12 cellular contexts compared by ENCODE assay signal in the genomic region with DNA sequence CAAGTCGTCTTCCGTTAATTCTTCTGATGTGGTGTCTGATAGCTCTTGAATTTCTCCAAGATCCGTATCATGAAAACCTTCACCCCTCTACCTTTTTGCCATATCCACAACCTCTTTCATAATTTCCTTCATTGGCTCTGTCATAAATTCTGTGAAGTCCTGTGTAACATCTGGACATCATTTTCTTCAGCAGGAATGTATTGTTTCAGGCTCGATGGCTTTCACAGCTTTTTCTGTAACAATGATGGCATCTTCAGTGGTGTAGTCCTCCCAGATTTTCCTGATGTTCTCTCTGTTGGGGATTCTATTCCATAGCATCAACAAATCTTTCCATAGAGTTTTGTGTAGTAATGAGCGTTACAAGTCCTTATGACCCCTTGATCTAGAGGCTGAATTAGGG.
A peak's percentile ranks its signal among the peaks of the same experiment; 100 is the strongest.
DNase-seq lines count a peak whose midpoint lies in the region; ATAC-seq and TF ChIP-seq lines count a peak whose summit lies in the region.
"Had no signal": no experiment of that assay in that cellular context is flagged by ENCODE, and none has a peak within 500 bp of the region (broad histone marks: within the 10 kb centered on the region; RNA-seq: fewer than 3 reads in every experiment).

No MANE protein-coding gene starts in this region.

- H3K4me1 ChIP-seq in BLaER1 treated with 17β-estradiol and CSF1 and Interleukin-3, amounts not matched to agents 10 nM and 100 nM, result peaks cover 24 to 98% (median 81%) of the 10 kb centered on the region in 10 experiments
- H3K4me1 ChIP-seq in endodermal cell (ENCODE audit: control insufficient read depth, insufficient read depth, low read length), result peaks cover 8% of the 10 kb centered on the region

- WGBS in endodermal cell (ENCODE audit: insufficient coverage in 1 of 2, insufficient read length in 1 of 2), 2 experiments, result 96 to 98% methylated on average over 4 to 5 of the region's 5 CpGs

- H3K9me3 ChIP-seq in BLaER1 treated with 17β-estradiol and CSF1 and Interleukin-3, amounts not matched to agents 10 nM and 100 nM (replicated peaks in 1 of 11), result peaks cover 0 to 16% (median 0%) of the 10 kb centered on the region in 11 experiments; a peak in 5 of 22 replicates
- no peaks in the 10 kb centered on the region for H3K9me3 ChIP-seq in endodermal cell (ENCODE audit: control insufficient read depth, low read length)

- H3K27me3 Mint-ChIP-seq in activated B cell treated with CpG ODN at 0.5 μM for 24 hours (no peaks in the 10 kb centered on the region), nephron progenitor cell (ENCODE audit: low read depth, poor library complexity) (no peaks in the 10 kb centered on the region), endodermal cell (ENCODE audit: insufficient read depth) (no peaks in the 10 kb centered on the region)

- H3K9me3 Mint-ChIP-seq in activated B cell treated with CpG ODN at 0.5 μM for 24 hours (no peaks in the 10 kb centered on the region), nephron progenitor cell (no peaks in the 10 kb centered on the region), endodermal cell (no peaks in the 10 kb centered on the region)

- H3K36me3 ChIP-seq in BLaER1 treated with 17β-estradiol and CSF1 and Interleukin-3, amounts not matched to agents 10 nM and 100 nM, result peaks cover 0 to 92% (median 64%) of the 10 kb centered on the region in 11 experiments; a peak in 19 of 22 replicates
- H3K36me3 ChIP-seq in endodermal cell (ENCODE audit: control insufficient read depth, insufficient read depth, low read length), result peaks cover 29% of the 10 kb centered on the region

- H3K27me3 ChIP-seq in BLaER1 treated with 17β-estradiol and CSF1 and Interleukin-3, amounts not matched to agents 10 nM and 100 nM, result no peaks in the 10 kb centered on the region
- no peaks in the 10 kb centered on the region for H3K27me3 ChIP-seq in endodermal cell (ENCODE audit: control insufficient read depth, insufficient read depth, low read length, poor library complexity, severe bottlenecking)

- peak overlapping the region in 8 of 11 experiments; percentile 31 to 65 (median 48); a peak in 15 of 22 replicates for H3K4me2 ChIP-seq in BLaER1 treated with 17β-estradiol and CSF1 and Interleukin-3, amounts not matched to agents 10 nM and 100 nM

- H4K20me1 ChIP-seq in BLaER1 treated with 17β-estradiol and CSF1 and Interleukin-3, amounts not matched to agents 10 nM and 100 nM, result peaks cover 0 to 100% (median 92%) of the 10 kb centered on the region in 11 experiments; a peak in 18 of 22 replicates

- no peak for TF ChIP-seq CTCF in AG10803 (conservative IDR thresholded peaks at IDR 0.05; ENCODE audit: low read length)
- no peak for TF ChIP-seq CTCF in activated B cell treated with CpG ODN at 0.5 μM for 24 hours (IDR thresholded peaks at IDR 0.05)
- TF ChIP-seq CTCF in nephron progenitor cell (IDR thresholded peaks at IDR 0.05), result no peak
- TF ChIP-seq CTCF in endodermal cell (conservative IDR thresholded peaks at IDR 0.05), result no peak

- H3K4me3 ChIP-seq in AG10803 (ENCODE audit: low read length), result no peak overlapping the region
- no peak overlapping the region for H3K4me3 ChIP-seq in BLaER1 treated with 17β-estradiol and CSF1 and Interleukin-3, amounts not matched to agents 10 nM and 100 nM
- H3K4me3 ChIP-seq in endodermal cell (ENCODE audit: low read length), result no peak overlapping the region

- CTCF ChIA-PET in activated B cell treated with CpG ODN at 0.5 μM for 24 hours (lab: Charles Lee), result interaction anchor here (1.6 kb wide), 1 partner anchor 86 kb away, joined by 5 read pairs; no protein-coding TSS in a partner anchor

- peak; percentile 59 for DNase-seq in AG10803 (ENCODE audit: low read depth)
- no peak for DNase-seq in activated B cell treated with CpG ODN at 0.5 μM for 24 hours
- no peak for DNase-seq in nephron progenitor cell
- no peak for DNase-seq in NCI-H748 (lab: John Stamatoyannopoulos, UW; ENCODE audit: unreplicated experiment)
- DNase-seq in DMS53 treated with DMSO at 0.1 percent for 48 hours (lab: John Stamatoyannopoulos, UW; ENCODE audit: unreplicated experiment), result no peak
- no peak for DNase-seq in endodermal cell
- DNase-seq: KBM-7, NCI-H1436 treated with DMSO at 0.1 percent for 48 hours, NCI-H748 treated with DMSO at 0.1 percent for 48 hours, PC-3 had no signal

- no peak overlapping the region for H3K9ac ChIP-seq in BLaER1 treated with 17β-estradiol and CSF1 and Interleukin-3, amounts not matched to agents 10 nM and 100 nM
- H3K9ac ChIP-seq in endodermal cell (ENCODE audit: extremely low read depth, low read length, poor library complexity, severe bottlenecking), result no peak overlapping the region

- H3K4me1 Mint-ChIP-seq in activated B cell treated with CpG ODN at 0.5 μM for 24 hours, result peaks cover 52% of the 10 kb centered on the region
- H3K4me1 Mint-ChIP-seq in nephron progenitor cell, result peaks cover 60% of the 10 kb centered on the region
- peaks cover 38% of the 10 kb centered on the region for H3K4me1 Mint-ChIP-seq in endodermal cell

- peak overlapping the region; percentile 50 for H3K27ac Mint-ChIP-seq in activated B cell treated with CpG ODN at 0.5 μM for 24 hours
- H3K27ac Mint-ChIP-seq in nephron progenitor cell, result peak overlapping the region; percentile 19
- H3K27ac Mint-ChIP-seq in endodermal cell, result no peak overlapping the region

- ATAC-seq in activated B cell treated with CpG ODN at 0.5 μM for 24 hours (ENCODE audit: low read depth), result no peak
- ATAC-seq: PC-3 had no signal

- POLR2A ChIA-PET in activated B cell treated with CpG ODN at 0.5 μM for 24 hours (lab: Charles Lee), result no interaction called here

- intact Hi-C loops in activated B cell treated with CpG ODN at 0.5 μM for 24 hours (cut with micrococcal nuclease), result no loop called here

- H3K4me3 Mint-ChIP-seq in activated B cell treated with CpG ODN at 0.5 μM for 24 hours (no peak overlapping the region), nephron progenitor cell (no peak overlapping the region), endodermal cell (no peak overlapping the region)

- no peak overlapping the region for H3K27ac ChIP-seq in BLaER1 treated with 17β-estradiol and CSF1 and Interleukin-3, amounts not matched to agents 10 nM and 100 nM
- H3K27ac ChIP-seq in endodermal cell (ENCODE audit: low read depth, low read length), result no peak overlapping the region
- H3K27ac ChIP-seq: C4-2B had no signal

- peaks cover 33% of the 10 kb centered on the region for H3K36me3 Mint-ChIP-seq in activated B cell treated with CpG ODN at 0.5 μM for 24 hours (ENCODE audit: low read depth)
- H3K36me3 Mint-ChIP-seq in nephron progenitor cell (ENCODE audit: low read depth), result peaks cover 25% of the 10 kb centered on the region
- peaks cover 17% of the 10 kb centered on the region for H3K36me3 Mint-ChIP-seq in endodermal cell (ENCODE audit: low read depth)
